In the genomic region with DNA sequence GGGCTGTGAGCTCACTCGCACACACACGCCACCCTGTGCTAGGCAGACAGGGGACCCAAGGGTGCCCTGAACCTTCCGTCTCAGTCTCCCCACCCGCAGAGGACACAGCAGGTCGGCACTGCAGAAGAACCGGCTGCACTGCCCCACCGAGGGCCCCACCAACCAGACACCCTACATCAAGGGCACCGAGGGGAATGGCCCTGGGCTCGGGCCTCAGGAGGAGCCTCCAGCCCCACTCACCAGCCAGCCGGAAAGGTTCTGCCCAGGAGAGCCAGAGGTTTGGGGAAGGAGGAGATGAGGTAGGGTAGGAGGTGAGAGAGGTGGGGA, we compare ENCODE assay signal across 2 cellular contexts.
TF ChIP-seq lines count a peak whose summit lies in the region.

No MANE protein-coding gene starts in this region.

TF ChIP-seq in HepG2, 621 proteins besides CTCF, POLR2A, EP300 and RAD21:
- TF ChIP-seq SP4 (CRISPR knock-in tag; IDR thresholded peaks at IDR 0.05) (no peak), BRD4 (CRISPR knock-in tag; IDR thresholded peaks at IDR 0.05) (no peak)
- TF ChIP-seq, protein P1, sequence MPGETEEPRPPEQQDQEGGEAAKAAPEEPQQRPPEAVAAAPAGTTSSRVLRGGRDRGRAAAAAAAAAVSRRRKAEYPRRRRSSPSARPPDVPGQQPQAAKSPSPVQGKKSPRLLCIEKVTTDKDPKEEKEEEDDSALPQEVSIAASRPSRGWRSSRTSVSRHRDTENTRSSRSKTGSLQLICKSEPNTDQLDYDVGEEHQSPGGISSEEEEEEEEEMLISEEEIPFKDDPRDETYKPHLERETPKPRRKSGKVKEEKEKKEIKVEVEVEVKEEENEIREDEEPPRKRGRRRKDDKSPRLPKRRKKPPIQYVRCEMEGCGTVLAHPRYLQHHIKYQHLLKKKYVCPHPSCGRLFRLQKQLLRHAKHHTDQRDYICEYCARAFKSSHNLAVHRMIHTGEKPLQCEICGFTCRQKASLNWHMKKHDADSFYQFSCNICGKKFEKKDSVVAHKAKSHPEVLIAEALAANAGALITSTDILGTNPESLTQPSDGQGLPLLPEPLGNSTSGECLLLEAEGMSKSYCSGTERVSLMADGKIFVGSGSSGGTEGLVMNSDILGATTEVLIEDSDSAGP (CRISPR knock-in tag; IDR thresholded peaks at IDR 0.05; ENCODE audit: borderline replicate concordance): peak; percentile 2; the same call in 1 of the 2 replicates

TF ChIP-seq in H1, 55 proteins besides CTCF, POLR2A, EP300 and RAD21:
- no peak for TF ChIP-seq GABPA (IDR thresholded peaks at IDR 0.05; ENCODE audit: borderline replicate concordance, insufficient read depth, low read length)
- TF ChIP-seq TAF7 (optimal IDR thresholded peaks at IDR 0.05; ENCODE audit: borderline replicate concordance, low read depth, low read length): no peak
- no peak for TF ChIP-seq RNF2 (IDR thresholded peaks at IDR 0.05; ENCODE audit: borderline replicate concordance, low read depth, low read length, missing control alignments, poor library complexity, severe bottlenecking)
- TF ChIP-seq KDM5A (IDR thresholded peaks at IDR 0.05; ENCODE audit: low read length): no peak
- TF ChIP-seq NANOG (IDR thresholded peaks at IDR 0.05; ENCODE audit: insufficient read depth, low read depth, low read length, poor library complexity, severe bottlenecking): no peak
- no peak for TF ChIP-seq RFX5 (IDR thresholded peaks at IDR 0.05; ENCODE audit: borderline replicate concordance, low read depth, low read length)
- TF ChIP-seq SIX5 (IDR thresholded peaks at IDR 0.05; ENCODE audit: low read depth, low read length): no peak
- TF ChIP-seq BRCA1 (IDR thresholded peaks at IDR 0.05; ENCODE audit: low read depth, low read length): no peak
- no peak for TF ChIP-seq ASH2L (IDR thresholded peaks at IDR 0.05; ENCODE audit: low read length)
- TF ChIP-seq EGR1 (IDR thresholded peaks at IDR 0.05; ENCODE audit: borderline replicate concordance, low read depth, low read length): no peak
- no peak for TF ChIP-seq PHF8 (conservative IDR thresholded peaks at IDR 0.05; ENCODE audit: low read depth, low read length)
- no peak for TF ChIP-seq CTBP2 (IDR thresholded peaks at IDR 0.05; ENCODE audit: borderline replicate concordance, insufficient read depth, insufficient read length, low read length)
- no peak for TF ChIP-seq HDAC6 (IDR thresholded peaks at IDR 0.05; ENCODE audit: low read depth, low read length)
- no peak for TF ChIP-seq CHD2 (IDR thresholded peaks at IDR 0.05; ENCODE audit: low read length)
- TF ChIP-seq POU5F1 (IDR thresholded peaks at IDR 0.05; ENCODE audit: low read depth, low read length): no peak
- TF ChIP-seq SP1 (IDR thresholded peaks at IDR 0.05; ENCODE audit: low read depth, low read length): no peak
- TF ChIP-seq SP2 (IDR thresholded peaks at IDR 0.05; ENCODE audit: low read length): no peak
- no peak for TF ChIP-seq HDAC2 (IDR thresholded peaks at IDR 0.05; ENCODE audit: borderline replicate concordance in 1 of 2, low read depth in 2 of 2, low read length in 2 of 2)
- TF ChIP-seq TCF12 (IDR thresholded peaks at IDR 0.05; ENCODE audit: low read depth, low read length): no peak
- TF ChIP-seq, protein P2, sequence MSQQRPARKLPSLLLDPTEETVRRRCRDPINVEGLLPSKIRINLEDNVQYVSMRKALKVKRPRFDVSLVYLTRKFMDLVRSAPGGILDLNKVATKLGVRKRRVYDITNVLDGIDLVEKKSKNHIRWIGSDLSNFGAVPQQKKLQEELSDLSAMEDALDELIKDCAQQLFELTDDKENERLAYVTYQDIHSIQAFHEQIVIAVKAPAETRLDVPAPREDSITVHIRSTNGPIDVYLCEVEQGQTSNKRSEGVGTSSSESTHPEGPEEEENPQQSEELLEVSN (IDR thresholded peaks at IDR 0.05): no peak
